Comparison of ENCODE assay signal across 8 cellular contexts in the genomic region with DNA sequence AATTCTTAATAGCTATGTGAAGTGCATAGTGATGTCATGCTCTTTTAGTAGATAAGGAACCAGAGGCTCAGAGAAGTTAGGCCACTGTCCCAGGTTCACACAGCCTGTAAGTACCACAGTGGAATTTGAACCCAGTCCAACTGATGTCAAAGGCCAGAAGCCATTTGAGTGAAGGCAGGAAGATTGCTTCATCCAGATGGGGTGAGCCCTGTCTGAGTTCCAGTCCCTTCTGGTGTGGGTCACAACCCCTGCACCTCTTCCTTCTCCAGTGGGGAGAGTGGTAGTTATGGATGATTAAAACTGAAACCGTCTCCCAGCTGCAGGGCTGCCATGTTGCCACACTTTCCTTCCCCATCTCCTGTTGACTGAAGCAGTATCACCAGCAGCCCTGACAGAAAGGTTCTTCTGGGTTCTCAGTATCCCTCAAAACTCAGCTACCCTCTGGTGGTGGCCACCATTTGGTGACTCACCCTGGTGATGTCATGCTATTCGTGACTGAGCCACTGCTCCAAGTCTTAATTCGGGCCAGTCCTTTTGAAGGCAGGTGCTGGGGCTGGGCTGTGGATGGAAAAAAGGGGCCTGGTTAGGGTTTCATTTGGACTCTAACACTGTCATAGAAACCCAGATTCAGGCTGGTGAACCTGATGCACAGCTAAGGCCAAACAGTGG. TPM values are rescaled to one million over a fixed set of nuclear protein-coding genes. Genes with fewer than 3 reads are reported as not detected.
DNase-seq lines count a peak whose midpoint lies in the region; ATAC-seq, FAIRE-seq and TF ChIP-seq lines count a peak whose summit lies in the region.

No MANE protein-coding gene starts in this region.

- no peak overlapping the region for H3K9ac ChIP-seq in astrocyte (ENCODE audit: low read length)

- H4K20me1 ChIP-seq in astrocyte (ENCODE audit: insufficient read depth, low read length) = no peaks in the 10 kb centered on the region

- no peak overlapping the region for H3K27ac ChIP-seq in astrocyte (ENCODE audit: low read depth, low read length)
- H3K27ac ChIP-seq in left lung = peak overlapping the region; percentile 75 to 88

- no peaks in the 10 kb centered on the region for H3K79me2 ChIP-seq in astrocyte (ENCODE audit: insufficient read depth, low read length)

- H3K4me3 ChIP-seq in Caco-2 (ENCODE audit: low read depth, low read length) (no peak overlapping the region), astrocyte (ENCODE audit: insufficient read depth, low read depth, low read length) (no peak overlapping the region), left lung (no peak overlapping the region)

- no peaks in the 10 kb centered on the region for H3K9me3 Mint-ChIP-seq in Caco-2 (ENCODE audit: unreplicated experiment)
- H3K9me3 Mint-ChIP-seq in astrocyte (ENCODE audit: unreplicated experiment) = no peaks in the 10 kb centered on the region
- H3K9me3 Mint-ChIP-seq in stimulated activated naive B cell treated with anti-CD40 and anti-IgM and Interleukin-4, amounts not matched to agents 10 μg/mL and 1 μg/mL and 100 μg/mL, for 72 hours = no peaks in the 10 kb centered on the region

- intact Hi-C loops in Caco-2 (cut with micrococcal nuclease; ENCODE audit: unreplicated experiment) (no loop called here), left lung (cut with DNase I) (no loop called here)

- H3K27me3 Mint-ChIP-seq in Caco-2 (ENCODE audit: insufficient read depth, unreplicated experiment) (no peaks in the 10 kb centered on the region), astrocyte (ENCODE audit: low read depth, unreplicated experiment) (no peaks in the 10 kb centered on the region)
- no peaks in the 10 kb centered on the region for H3K27me3 Mint-ChIP-seq in stimulated activated naive B cell treated with anti-CD40 and anti-IgM and Interleukin-4, amounts not matched to agents 10 μg/mL and 1 μg/mL and 100 μg/mL, for 72 hours

- CTCF ChIA-PET in Caco-2 (lab: Charles Lee) = interaction anchor here (0.6 to 1.2 kb wide), 3 partner anchors 32 to 54 kb away, joined by 3 read pairs; partner anchors contain the start of genes ACTR1A and FBXL15

- no peaks in the 10 kb centered on the region for H3K9me3 ChIP-seq in Caco-2
- no peaks in the 10 kb centered on the region for H3K9me3 ChIP-seq in astrocyte (ENCODE audit: insufficient read depth, low read depth, low read length)
- no peaks in the 10 kb centered on the region for H3K9me3 ChIP-seq in left lung

- peak overlapping the region; percentile 39 for H3K4me2 ChIP-seq in astrocyte (ENCODE audit: low read length)

- no peak overlapping the region for H2AFZ ChIP-seq in astrocyte (ENCODE audit: low read depth, low read length)

- DNase-seq in Caco-2 (no peak), RKO (ENCODE audit: low spot score) (peak; percentile 78), astrocyte (ENCODE audit: low read depth) (peak; percentile 67), left lung (peak in 1 of 2 donors; percentile 72), GDM1 (lab: John Stamatoyannopoulos, UW) (no peak), HPDE6-E6E7 (ENCODE audit: extremely low spot score) (no peak)
- DNase-seq in stimulated activated naive B cell treated with anti-CD40 and anti-IgM and Interleukin-4, amounts not matched to agents 10 μg/mL and 1 μg/mL and 100 μg/mL, for 72 hours = peak; percentile 11

- TF ChIP-seq CTCF in Caco-2 (IDR thresholded peaks at IDR 0.05; ENCODE audit: insufficient read depth in 1 of 2, low read depth in 1 of 2, low read length in 1 of 2, severe bottlenecking in 1 of 2, unreplicated experiment in 1 of 2) (no peak), astrocyte (IDR thresholded peaks at IDR 0.05; ENCODE audit: insufficient read depth, low read depth, low read length) (no peak), left lung (IDR thresholded peaks at IDR 0.05) (no peak)

- peaks cover 63% of the 10 kb centered on the region for H3K36me3 Mint-ChIP-seq in Caco-2 (ENCODE audit: insufficient read depth, unreplicated experiment)
- H3K36me3 Mint-ChIP-seq in astrocyte (ENCODE audit: low read depth, unreplicated experiment) = peaks cover 2% of the 10 kb centered on the region
- H3K36me3 Mint-ChIP-seq in stimulated activated naive B cell treated with anti-CD40 and anti-IgM and Interleukin-4, amounts not matched to agents 10 μg/mL and 1 μg/mL and 100 μg/mL, for 72 hours = peaks cover 7 to 25% of the 10 kb centered on the region in 2 donors

- POLR2A ChIA-PET in Caco-2 (lab: Charles Lee) = interaction anchor here (0.6 to 0.7 kb wide), 2 partner anchors 49 to 261 kb away, joined by 3 to 5 read pairs; no protein-coding TSS in a partner anchor

- ATAC-seq in left lung = peak; percentile 4
- ATAC-seq in stimulated activated naive B cell treated with anti-CD40 and anti-IgM and Interleukin-4, amounts not matched to agents 10 μg/mL and 1 μg/mL and 100 μg/mL, for 72 hours (replicated peaks) = peak in 1 of 2 donors; percentile 3
- no peak for ATAC-seq in GM21360 (IDR thresholded peaks at IDR 0.05; ENCODE audit: unreplicated experiment)

- FAIRE-seq in astrocyte (lab: Jason Lieb, UNC) = no peak

- BruUV-seq in Caco-2 (replicated peaks; lab: Mats Ljungman, UMichigan) = no TSS peak

- H3K4me3 Mint-ChIP-seq in Caco-2 (ENCODE audit: unreplicated experiment) (peak overlapping the region; percentile 51), astrocyte (ENCODE audit: unreplicated experiment) (peak overlapping the region; percentile 14)
- peak overlapping the region; percentile 26 to 57 for H3K4me3 Mint-ChIP-seq in stimulated activated naive B cell treated with anti-CD40 and anti-IgM and Interleukin-4, amounts not matched to agents 10 μg/mL and 1 μg/mL and 100 μg/mL, for 72 hours

- peaks cover 53% of the 10 kb centered on the region for H3K4me1 ChIP-seq in Caco-2
- H3K4me1 ChIP-seq in astrocyte (ENCODE audit: insufficient read depth, low read length) = peaks cover 27% of the 10 kb centered on the region
- peaks cover 12 to 81% of the 10 kb centered on the region in 2 donors for H3K4me1 ChIP-seq in left lung

- H3K27me3 ChIP-seq in Caco-2 (replicated peaks; ENCODE audit: control insufficient read depth, insufficient read depth, low read length) (no peaks in the 10 kb centered on the region), astrocyte (ENCODE audit: insufficient read depth, low read length) (no peaks in the 10 kb centered on the region), left lung (no peaks in the 10 kb centered on the region)

- H3K4me1 Mint-ChIP-seq in Caco-2 (ENCODE audit: low read depth, unreplicated experiment) (peaks cover 30% of the 10 kb centered on the region), astrocyte (ENCODE audit: low read depth, unreplicated experiment) (peaks cover 31% of the 10 kb centered on the region)
- peaks cover 16 to 32% of the 10 kb centered on the region in 2 donors for H3K4me1 Mint-ChIP-seq in stimulated activated naive B cell treated with anti-CD40 and anti-IgM and Interleukin-4, amounts not matched to agents 10 μg/mL and 1 μg/mL and 100 μg/mL, for 72 hours

- 0 out of 2 replicates have a peak, but pooled peaks cover 1% of the 10 kb centered on the region for H3K36me3 ChIP-seq in Caco-2 (ENCODE audit: control insufficient read depth, insufficient read depth, low read length)
- no peaks in the 10 kb centered on the region for H3K36me3 ChIP-seq in astrocyte (ENCODE audit: insufficient read depth, low read length)
- no peaks in the 10 kb centered on the region for H3K36me3 ChIP-seq in left lung

- peak overlapping the region; percentile 91 for H3K27ac Mint-ChIP-seq in Caco-2 (ENCODE audit: unreplicated experiment)
- H3K27ac Mint-ChIP-seq in astrocyte (ENCODE audit: unreplicated experiment) = peak overlapping the region; percentile 78
- H3K27ac Mint-ChIP-seq in stimulated activated naive B cell treated with anti-CD40 and anti-IgM and Interleukin-4, amounts not matched to agents 10 μg/mL and 1 μg/mL and 100 μg/mL, for 72 hours = peak overlapping the region; percentile 84

RNA-seq across cellular contexts. Expression of gene C10orf95, which starts 1.5 kb away (rescaled TPM):
- 0.82 and 0.86 TPM in 2 replicates for total RNA-seq in Caco-2 (2022)
- 0.19 and 0.20 TPM in 2 replicates for total RNA-seq in astrocyte
- 1 to 10 TPM; 5.6 to 7.3 TPM for total RNA-seq in left lung

RNA-seq across cellular contexts. Expression of gene CUEDC2, which starts 20.4 kb away (rescaled TPM):
- total RNA-seq in Caco-2 (2022) = 32.1 and 32.6 TPM in 2 replicates
- 46.9 and 49.1 TPM in 2 replicates for total RNA-seq in astrocyte
- 10 to 100 TPM; 47.0 to 48.2 TPM for total RNA-seq in left lung

RNA-seq across cellular contexts. Expression of gene FBXL15, which starts 32.2 kb away (rescaled TPM):
- total RNA-seq in Caco-2 (2022) (7.9 and 8.6 TPM in 2 replicates), astrocyte (8.6 and 11.0 TPM in 2 replicates), left lung (10 to 100 TPM; 17.4 to 18.7 TPM)

RNA-seq across cellular contexts. Expression of gene PSD, which starts 34.2 kb away (rescaled TPM):
- 2.8 and 3.8 TPM in 2 replicates for total RNA-seq in Caco-2 (2022)
- 8.8 and 11.7 TPM in 2 replicates for total RNA-seq in astrocyte
- 1 to 10 TPM; 1.4 to 5.4 TPM for total RNA-seq in left lung

RNA-seq across cellular contexts. Expression of gene ACTR1A, which starts 49.7 kb away (rescaled TPM):
- total RNA-seq in Caco-2 (2022) = 65.9 and 69.7 TPM in 2 replicates
- 145 and 155 TPM in 2 replicates for total RNA-seq in astrocyte
- 100 to 1,000 TPM; 104 to 122 TPM for total RNA-seq in left lung

Comparison
In these comparisons a context has a peak if more than half of its experiments do, and no peak if none do; other contexts are left out.
1. DNase-seq: peak in RKO (single experiment), astrocyte (single experiment) and stimulated activated naive B cell treated with anti-CD40 and anti-IgM and Interleukin-4, amounts not matched to agents 10 μg/mL and 1 μg/mL and 100 μg/mL, for 72 hours (single experiment); none in Caco-2 (0 of 2), GDM1 (single experiment) and HPDE6-E6E7 (single experiment).
2. Peak in every context shown above with its lines, with median percentiles within 50 percentile points of each other: H3K27ac Mint-ChIP-seq and H3K4me3 Mint-ChIP-seq.